Comparison of ENCODE assay signal across 1 cellular context in genomic region chr2:233061591-233062446, GRCh38.
TF ChIP-seq lines count a peak whose summit lies in the region.

No MANE protein-coding gene starts in this region.

TF ChIP-seq in HepG2, 621 proteins besides CTCF, POLR2A, EP300 and RAD21 (continued from another document and continues in another):
- TF ChIP-seq ZBTB49 (CRISPR knock-in tag; IDR thresholded peaks at IDR 0.05; ENCODE audit: borderline replicate concordance) (no peak), PREB (CRISPR knock-in tag; IDR thresholded peaks at IDR 0.05) (no peak), SP5 (CRISPR knock-in tag; IDR thresholded peaks at IDR 0.05; ENCODE audit: borderline replicate concordance, low read depth) (peak; percentile 72), RFX5 (IDR thresholded peaks at IDR 0.05; ENCODE audit: low read depth, low read length) (no peak), SMAD1 (CRISPR knock-in tag; IDR thresholded peaks at IDR 0.05; ENCODE audit: borderline replicate concordance, low read depth) (peak; percentile 73; the same call in 1 of the 2 replicates), SATB2 (CRISPR knock-in tag; IDR thresholded peaks at IDR 0.05) (no peak), TAF1 (CRISPR knock-in tag; IDR thresholded peaks at IDR 0.05) (peak; percentile 64), ZSCAN30 (CRISPR knock-in tag; IDR thresholded peaks at IDR 0.05) (no peak), KDM5B (CRISPR knock-in tag; IDR thresholded peaks at IDR 0.05; ENCODE audit: borderline replicate concordance) (peak; percentile 82), ONECUT2 (CRISPR knock-in tag; IDR thresholded peaks at IDR 0.05) (no peak), ZNF326 (CRISPR knock-in tag; IDR thresholded peaks at IDR 0.05; ENCODE audit: borderline replicate concordance) (no peak), RORA (CRISPR knock-in tag; IDR thresholded peaks at IDR 0.05) (no peak), GATAD2A (CRISPR knock-in tag; IDR thresholded peaks at IDR 0.05) (peak; percentile 85), ZNF652 (CRISPR knock-in tag; IDR thresholded peaks at IDR 0.05; ENCODE audit: borderline replicate concordance, low read depth) (no peak), UBTF (CRISPR knock-in tag; IDR thresholded peaks at IDR 0.05) (peak; percentile 95), ZNF251 (CRISPR knock-in tag; IDR thresholded peaks at IDR 0.05) (no peak), THAP11 (CRISPR knock-in tag; IDR thresholded peaks at IDR 0.05) (peak; percentile 34; the same call in 1 of the 2 replicates), PLSCR1 (CRISPR knock-in tag; IDR thresholded peaks at IDR 0.05; ENCODE audit: borderline replicate concordance) (no peak), DNMT3B (CRISPR knock-in tag; conservative IDR thresholded peaks at IDR 0.05) (no peak; the same call in 1 of the 2 replicates), NR2F6 (IDR thresholded peaks at IDR 0.05) (peak; percentile 77), NR2F6 (CRISPR knock-in tag; IDR thresholded peaks at IDR 0.05) (peak; percentile 87), PLRG1 (conservative IDR thresholded peaks at IDR 0.05) (no peak), ZMYM2 (CRISPR knock-in tag; IDR thresholded peaks at IDR 0.05) (peak; percentile 99), FIP1L1 (IDR thresholded peaks at IDR 0.05; ENCODE audit: borderline replicate concordance, insufficient read depth, low read depth, low read length) (no peak), ZNF790 (CRISPR knock-in tag; IDR thresholded peaks at IDR 0.05; ENCODE audit: borderline replicate concordance) (no peak), ARID2 (CRISPR knock-in tag; IDR thresholded peaks at IDR 0.05; ENCODE audit: borderline replicate concordance) (0 out of 2 replicates have a peak, but pooled peaks have one; percentile 53), GABPB1 (CRISPR knock-in tag; IDR thresholded peaks at IDR 0.05) (peak; percentile 72), ZNF75D (CRISPR knock-in tag; IDR thresholded peaks at IDR 0.05; ENCODE audit: borderline replicate concordance) (no peak), MIER3 (CRISPR knock-in tag; IDR thresholded peaks at IDR 0.05; ENCODE audit: borderline replicate concordance) (peak; percentile 44; the same call in 1 of the 2 replicates), ZNF737 (CRISPR knock-in tag; IDR thresholded peaks at IDR 0.05; ENCODE audit: borderline replicate concordance) (no peak), DPF2 (CRISPR knock-in tag; IDR thresholded peaks at IDR 0.05; ENCODE audit: borderline replicate concordance, low read depth) (0 out of 2 replicates have a peak, but pooled peaks have one; percentile 66), ZNF18 (CRISPR knock-in tag; IDR thresholded peaks at IDR 0.05; ENCODE audit: insufficient replicate concordance) (peak; percentile 73), ZNF543 (CRISPR knock-in tag; IDR thresholded peaks at IDR 0.05) (peak; percentile 73; the same call in 1 of the 2 replicates), ZBED4 (CRISPR knock-in tag; IDR thresholded peaks at IDR 0.05; ENCODE audit: borderline replicate concordance) (peak; percentile 92), KAT8 (CRISPR knock-in tag; IDR thresholded peaks at IDR 0.05) (peak; percentile 69; the same call in 1 of the 2 replicates), ZNF782 (CRISPR knock-in tag; IDR thresholded peaks at IDR 0.05; ENCODE audit: borderline replicate concordance) (0 out of 2 replicates have a peak, but pooled peaks have one; percentile 14), MXI1 (IDR thresholded peaks at IDR 0.05; ENCODE audit: borderline replicate concordance, low read depth, low read length) (peak; percentile 82; the same call in 1 of the 3 replicates), ZNF703 (CRISPR knock-in tag; IDR thresholded peaks at IDR 0.05; ENCODE audit: borderline replicate concordance) (no peak), ZNF20 (CRISPR knock-in tag; IDR thresholded peaks at IDR 0.05) (no peak), HHEX (CRISPR knock-in tag; IDR thresholded peaks at IDR 0.05) (no peak), SRF (IDR thresholded peaks at IDR 0.05; ENCODE audit: low read depth, low read length) (no peak), CEBPG (CRISPR knock-in tag; IDR thresholded peaks at IDR 0.05) (peak; percentile 71), ARID4A (CRISPR knock-in tag; IDR thresholded peaks at IDR 0.05; ENCODE audit: borderline replicate concordance) (peak; percentile 96)
- TF ChIP-seq, protein P1, sequence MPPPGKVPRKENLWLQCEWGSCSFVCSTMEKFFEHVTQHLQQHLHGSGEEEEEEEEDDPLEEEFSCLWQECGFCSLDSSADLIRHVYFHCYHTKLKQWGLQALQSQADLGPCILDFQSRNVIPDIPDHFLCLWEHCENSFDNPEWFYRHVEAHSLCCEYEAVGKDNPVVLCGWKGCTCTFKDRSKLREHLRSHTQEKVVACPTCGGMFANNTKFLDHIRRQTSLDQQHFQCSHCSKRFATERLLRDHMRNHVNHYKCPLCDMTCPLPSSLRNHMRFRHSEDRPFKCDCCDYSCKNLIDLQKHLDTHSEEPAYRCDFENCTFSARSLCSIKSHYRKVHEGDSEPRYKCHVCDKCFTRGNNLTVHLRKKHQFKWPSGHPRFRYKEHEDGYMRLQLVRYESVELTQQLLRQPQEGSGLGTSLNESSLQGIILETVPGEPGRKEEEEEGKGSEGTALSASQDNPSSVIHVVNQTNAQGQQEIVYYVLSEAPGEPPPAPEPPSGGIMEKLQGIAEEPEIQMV (CRISPR knock-in tag; IDR thresholded peaks at IDR 0.05; ENCODE audit: low read depth), result no peak; the same call in 1 of the 2 replicates
- TF ChIP-seq, protein P2, sequence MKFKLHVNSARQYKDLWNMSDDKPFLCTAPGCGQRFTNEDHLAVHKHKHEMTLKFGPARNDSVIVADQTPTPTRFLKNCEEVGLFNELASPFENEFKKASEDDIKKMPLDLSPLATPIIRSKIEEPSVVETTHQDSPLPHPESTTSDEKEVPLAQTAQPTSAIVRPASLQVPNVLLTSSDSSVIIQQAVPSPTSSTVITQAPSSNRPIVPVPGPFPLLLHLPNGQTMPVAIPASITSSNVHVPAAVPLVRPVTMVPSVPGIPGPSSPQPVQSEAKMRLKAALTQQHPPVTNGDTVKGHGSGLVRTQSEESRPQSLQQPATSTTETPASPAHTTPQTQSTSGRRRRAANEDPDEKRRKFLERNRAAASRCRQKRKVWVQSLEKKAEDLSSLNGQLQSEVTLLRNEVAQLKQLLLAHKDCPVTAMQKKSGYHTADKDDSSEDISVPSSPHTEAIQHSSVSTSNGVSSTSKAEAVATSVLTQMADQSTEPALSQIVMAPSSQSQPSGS (CRISPR knock-in tag; IDR thresholded peaks at IDR 0.05), result 0 out of 2 replicates have a peak, but pooled peaks have one; percentile 16
